Comparison of ENCODE assay signal across 8 cellular contexts in genomic region chr3:32510075-32510724, GRCh38. TPM values are rescaled to one million over a fixed set of nuclear protein-coding genes. Genes with fewer than 3 reads are reported as not detected.
DNase-seq lines count a peak whose midpoint lies in the region; ATAC-seq and TF ChIP-seq lines count a peak whose summit lies in the region.

No MANE protein-coding gene starts in this region.

- TF ChIP-seq RAD21 in Ishikawa (IDR thresholded peaks at IDR 0.05; ENCODE audit: low read depth): peak; percentile 88

- H3K4me3 ChIP-seq in RWPE2 (ENCODE audit: severe bottlenecking): no peak overlapping the region
- no peak overlapping the region for H3K4me3 ChIP-seq in ovary

- peak; percentile 10 for DNase-seq in DMS153 (lab: John Stamatoyannopoulos, UW)
- DNase-seq in RWPE2 (ENCODE audit: low spot score): no peak
- peak; percentile 37 for DNase-seq in activated effector memory CD4-positive, alpha-beta T cell treated with Interleukin-2 at 50 U/mL for 16 hours
- peak; percentile 62 for DNase-seq in foreskin melanocyte
- DNase-seq in ovary: peak; percentile 50 to 73 (median 61)
- DNase-seq in ureter (ENCODE audit: low spot score): peak; percentile 67

- no peak overlapping the region for H3K27ac ChIP-seq in RWPE2 (ENCODE audit: poor library complexity, severe bottlenecking)
- no peak overlapping the region for H3K27ac ChIP-seq in ovary

- intact Hi-C loops in ovary (cut with DNase I): loop anchor here in 2 of 4 donors (5.0 to 10.0 kb wide), 2 partner anchors 155 to 272 kb away; no protein-coding TSS in a partner anchor

- H3K4me1 ChIP-seq in RWPE2 (ENCODE audit: insufficient read depth, poor library complexity, severe bottlenecking): no peaks in the 10 kb centered on the region
- H3K4me1 ChIP-seq in ovary (ENCODE audit: insufficient read depth): no peaks in the 10 kb centered on the region

- ATAC-seq in GM21447 (IDR thresholded peaks at IDR 0.05; ENCODE audit: unreplicated experiment): peak; percentile 90
- peak; percentile 94 for ATAC-seq in RWPE2 (ENCODE audit: low read depth)

- TF ChIP-seq CTCF in RWPE2 (IDR thresholded peaks at IDR 0.05; ENCODE audit: poor library complexity, severe bottlenecking) (peak; percentile 86), ovary (IDR thresholded peaks at IDR 0.05) (peak; percentile 43 to 65 (median 62))

- TF ChIP-seq POLR2A in ovary (IDR thresholded peaks at IDR 0.05): no peak

- no peaks in the 10 kb centered on the region for H3K36me3 ChIP-seq in RWPE2 (ENCODE audit: low read depth)
- H3K36me3 ChIP-seq in ovary: no peaks in the 10 kb centered on the region

- TF ChIP-seq EP300 in Ishikawa (IDR thresholded peaks at IDR 0.05; ENCODE audit: borderline replicate concordance): no peak
- no peak for TF ChIP-seq EP300 in ovary (IDR thresholded peaks at IDR 0.05)

- H3K9me3 ChIP-seq in RWPE2 (ENCODE audit: severe bottlenecking) (peaks cover 2% of the 10 kb centered on the region), ovary (no peaks in the 10 kb centered on the region)

- WGBS in ovary, 3 donors: 15 to 18% (median 17%) methylated on average over 3 of the region's 3 CpGs

- H3K27me3 ChIP-seq in RWPE2 (ENCODE audit: insufficient read depth, poor library complexity, severe bottlenecking) (no peaks in the 10 kb centered on the region), ovary (no peaks in the 10 kb centered on the region)

TF ChIP-seq in Ishikawa, 13 proteins besides CTCF, POLR2A, EP300 and RAD21:
- no peak for TF ChIP-seq REST (IDR thresholded peaks at IDR 0.05; ENCODE audit: low read depth)
- no peak for TF ChIP-seq ZBTB7A (IDR thresholded peaks at IDR 0.05; ENCODE audit: low read depth)
- no peak for TF ChIP-seq MAX (IDR thresholded peaks at IDR 0.05)
- TF ChIP-seq EGR1 (IDR thresholded peaks at IDR 0.05): no peak
- no peak for TF ChIP-seq CREB1 (IDR thresholded peaks at IDR 0.05; ENCODE audit: low read depth)
- TF ChIP-seq TEAD4 (IDR thresholded peaks at IDR 0.05): no peak
- no peak for TF ChIP-seq USF1 (IDR thresholded peaks at IDR 0.05)
- no peak for TF ChIP-seq YY1 (IDR thresholded peaks at IDR 0.05; ENCODE audit: low read depth)
- no peak for TF ChIP-seq CEBPB (IDR thresholded peaks at IDR 0.05)
- TF ChIP-seq TCF12 (IDR thresholded peaks at IDR 0.05; ENCODE audit: low read depth): no peak
- TF ChIP-seq NFIC (IDR thresholded peaks at IDR 0.05): no peak
- no peak for TF ChIP-seq FOXM1 (IDR thresholded peaks at IDR 0.05; ENCODE audit: borderline replicate concordance, low read depth)
- TF ChIP-seq TAF1 (IDR thresholded peaks at IDR 0.05; ENCODE audit: low read depth): no peak

RNA-seq across cellular contexts. Expression of gene CMTM6, which starts 7.5 kb away (rescaled TPM):
- total RNA-seq in ovary (100 to 1,000 TPM in 1 of 7 donors, 10 to 100 TPM in 6; 24.1 to 150 (median 25.9) TPM), ureter (72.5 TPM)
- 10 to 100 TPM; 19.7 to 30.3 TPM for polyA plus RNA-seq in ovary
